In genomic region chr1:199590708-199591107, GRCh38 we compare ENCODE assay signal across 12 cellular contexts.
A peak's percentile ranks its signal among the peaks of the same experiment; 100 is the strongest.
DNase-seq lines count a peak whose midpoint lies in the region; ATAC-seq and TF ChIP-seq lines count a peak whose summit lies in the region.
"Had no signal": no experiment of that assay in that cellular context is flagged by ENCODE, and none has a peak within 500 bp of the region (broad histone marks: within the 10 kb centered on the region; RNA-seq: fewer than 3 reads in every experiment).

No MANE protein-coding gene starts in this region.

- peak; percentile 92 for ATAC-seq in GM18505 (IDR thresholded peaks at IDR 0.05; ENCODE audit: unreplicated experiment)
- peak; percentile 65 for ATAC-seq in GM19463 (IDR thresholded peaks at IDR 0.05; ENCODE audit: unreplicated experiment)
- peak; percentile 96 for ATAC-seq in HG02884 (IDR thresholded peaks at IDR 0.05; ENCODE audit: unreplicated experiment)
- peak; percentile 83 for ATAC-seq in HG03565 (IDR thresholded peaks at IDR 0.05; ENCODE audit: unreplicated experiment)
- ATAC-seq in activated CD4-positive, CD25-positive, alpha-beta regulatory T cell treated with anti-CD3 and anti-CD28 coated beads, Interleukin-2, amount 50 U/mL, for 24 hours: no peak
- ATAC-seq: HepG2 had no signal

- no peak for DNase-seq in AG20443 (ENCODE audit: low spot score)
- DNase-seq in cerebellar nuclear complex (lab: John Stamatoyannopoulos, UW): no peak
- no peak for DNase-seq in NCI-H1105 (lab: John Stamatoyannopoulos, UW)
- DNase-seq: activated naive CD4-positive, alpha-beta T cell; NCI-H1694 treated with DMSO at 0.1 percent for 48 hours; ovary had no signal

- TF ChIP-seq POLR2A in GM18505 (IDR thresholded peaks at IDR 0.05; ENCODE audit: borderline replicate concordance, extremely low read depth, insufficient read depth, insufficient read length): no peak

Comparison
In these comparisons a context has a peak if more than half of its experiments do, and no peak if none do; other contexts are left out.
1. ATAC-seq: peak in GM18505 (single experiment), GM19463 (single experiment), HG02884 (single experiment) and HG03565 (single experiment); none in activated CD4-positive, CD25-positive, alpha-beta regulatory T cell treated with anti-CD3 and anti-CD28 coated beads, Interleukin-2, amount 50 U/mL, for 24 hours (0 of 2).